Comparison of ENCODE assay signal across 8 cellular contexts in the genomic region with DNA sequence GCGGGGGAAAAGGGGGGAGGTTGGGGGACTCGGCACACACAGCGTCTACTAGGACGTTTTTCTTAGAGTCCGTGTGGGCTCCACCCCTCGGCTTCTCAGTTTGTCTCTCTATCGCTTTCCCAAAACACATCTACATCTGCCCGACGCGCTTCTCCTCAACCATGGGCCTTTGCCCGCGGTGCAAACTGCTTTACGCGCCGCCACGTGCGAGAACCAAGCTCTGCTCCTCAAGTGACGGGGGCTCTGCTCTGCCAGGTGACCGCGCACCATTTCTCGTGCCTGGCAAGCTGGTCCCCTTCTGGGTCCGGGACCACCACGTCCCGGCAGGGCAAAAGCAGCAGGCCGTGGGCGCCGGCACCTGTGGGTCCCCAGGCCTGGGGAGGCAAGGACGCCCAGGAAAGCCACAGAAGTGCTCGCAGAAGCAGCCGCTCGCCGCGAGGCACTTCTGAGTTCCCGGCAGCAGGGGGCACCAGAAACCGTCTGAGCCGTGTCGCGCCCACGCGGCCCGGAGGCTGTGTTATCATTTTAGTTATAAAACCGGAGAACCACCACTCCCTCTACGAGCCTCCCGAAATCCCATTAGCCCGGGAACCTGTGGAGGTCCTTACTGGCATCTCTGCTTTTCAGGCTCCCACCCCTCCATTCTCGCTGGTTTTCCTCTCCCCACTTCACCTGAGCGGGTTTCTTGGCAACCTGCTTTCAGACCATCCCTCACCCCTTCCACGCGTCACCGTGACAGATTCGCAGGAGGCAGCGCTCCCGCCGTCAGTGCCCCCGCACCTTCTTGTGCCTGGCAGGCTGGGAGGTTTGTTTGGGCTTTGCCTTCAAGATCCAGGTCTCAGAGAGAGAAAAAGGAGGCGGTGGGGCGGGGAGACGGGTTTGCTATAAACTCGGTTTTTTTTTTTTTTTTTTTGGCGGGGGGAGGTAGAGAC. TPM values are rescaled to one million over a fixed set of nuclear protein-coding genes. Genes with fewer than 3 reads are reported as not detected.
DNase-seq lines count a peak whose midpoint lies in the region; ATAC-seq and TF ChIP-seq lines count a peak whose summit lies in the region.

No MANE protein-coding gene starts in this region.

- peak overlapping the region; percentile 32 for H3K27ac Mint-ChIP-seq in activated CD8-positive, alpha-beta memory T cell treated with anti-CD3 and anti-CD28 coated beads, Interleukin-2, amount 10 ng/mL, durations not matched to agents 7 days and 5 days
- peak overlapping the region in 1 of 9 donors; percentile 5 for H3K27ac Mint-ChIP-seq in naive thymus-derived CD4-positive, alpha-beta T cell
- H3K27ac Mint-ChIP-seq in stimulated activated naive CD8-positive, alpha-beta T cell treated with anti-CD3 and anti-CD28 coated beads, Interleukin-15, amount 100 ng/mL, for 72 hours = no peak overlapping the region

- intact Hi-C loops in naive thymus-derived CD4-positive, alpha-beta T cell (cut with micrococcal nuclease) = loop anchor here (1.0 to 10.0 kb wide), 3 partner anchors 355 to 423 kb away; no protein-coding TSS in a partner anchor

- peak overlapping the region; percentile 38 to 70 (median 46) for H3K4me3 ChIP-seq in fibroblast of lung (replicated peaks in 1 of 4; ENCODE audit: control extremely low read depth in 1 of 4, insufficient read depth in 1 of 4, low read depth in 3 of 4, low read length in 4 of 4)
- no peak overlapping the region for H3K4me3 ChIP-seq in naive thymus-derived CD4-positive, alpha-beta T cell (ENCODE audit: low read length)

- CTCF ChIA-PET in activated CD8-positive, alpha-beta memory T cell treated with anti-CD3 and anti-CD28 coated beads, Interleukin-2, amount 10 ng/mL, durations not matched to agents 7 days and 5 days (lab: Charles Lee) = interaction anchor here (1.2 to 1.5 kb wide), 4 partner anchors 355 to 424 kb away, joined by 3 to 15 read pairs (median 4); no protein-coding TSS in a partner anchor
- CTCF ChIA-PET in naive thymus-derived CD4-positive, alpha-beta T cell (lab: Charles Lee) = no interaction called here

- no peaks in the 10 kb centered on the region for H3K36me3 ChIP-seq in fibroblast of lung (ENCODE audit: control insufficient read depth, insufficient read depth, low read length)
- H3K36me3 ChIP-seq in naive thymus-derived CD4-positive, alpha-beta T cell (ENCODE audit: control insufficient read depth in 2 of 3, insufficient read depth in 3 of 3, low read length in 3 of 3) = no peaks in the 10 kb centered on the region

- peak; percentile 69 for ATAC-seq in HG02870 (IDR thresholded peaks at IDR 0.05; ENCODE audit: unreplicated experiment)
- peak; percentile 81 for ATAC-seq in activated CD8-positive, alpha-beta memory T cell treated with anti-CD3 and anti-CD28 coated beads, Interleukin-2, amount 10 ng/mL, durations not matched to agents 7 days and 5 days
- no peak for ATAC-seq in naive thymus-derived CD4-positive, alpha-beta T cell
- ATAC-seq in stimulated activated naive CD8-positive, alpha-beta T cell treated with anti-CD3 and anti-CD28 coated beads, Interleukin-15, amount 100 ng/mL, for 72 hours = peak; percentile 57

- no peaks in the 10 kb centered on the region for H3K36me3 Mint-ChIP-seq in activated CD8-positive, alpha-beta memory T cell treated with anti-CD3 and anti-CD28 coated beads, Interleukin-2, amount 10 ng/mL, durations not matched to agents 7 days and 5 days
- H3K36me3 Mint-ChIP-seq in naive thymus-derived CD4-positive, alpha-beta T cell = peaks cover 0 to 4% (median 0%) of the 10 kb centered on the region in 5 donors

- peak overlapping the region; percentile 65 for H2AFZ ChIP-seq in fibroblast of lung (ENCODE audit: low read length)

- POLR2A ChIA-PET in naive thymus-derived CD4-positive, alpha-beta T cell (lab: Charles Lee) = no interaction called here

- H3K79me2 ChIP-seq in fibroblast of lung (ENCODE audit: control insufficient read depth, insufficient read depth, low read length) = peaks cover 16% of the 10 kb centered on the region

- peaks cover 90% of the 10 kb centered on the region for H3K27me3 Mint-ChIP-seq in activated CD8-positive, alpha-beta memory T cell treated with anti-CD3 and anti-CD28 coated beads, Interleukin-2, amount 10 ng/mL, durations not matched to agents 7 days and 5 days
- H3K27me3 Mint-ChIP-seq in naive thymus-derived CD4-positive, alpha-beta T cell = peaks cover 76 to 89% (median 81%) of the 10 kb centered on the region in 5 donors
- H3K27me3 Mint-ChIP-seq in stimulated activated naive CD8-positive, alpha-beta T cell treated with anti-CD3 and anti-CD28 coated beads, Interleukin-15, amount 100 ng/mL, for 72 hours = peaks cover 100% of the 10 kb centered on the region

- H3K9me3 Mint-ChIP-seq in activated CD8-positive, alpha-beta memory T cell treated with anti-CD3 and anti-CD28 coated beads, Interleukin-2, amount 10 ng/mL, durations not matched to agents 7 days and 5 days (ENCODE audit: low read depth) = no peaks in the 10 kb centered on the region
- peaks cover 0 to 9% (median 0%) of the 10 kb centered on the region in 11 donors for H3K9me3 Mint-ChIP-seq in naive thymus-derived CD4-positive, alpha-beta T cell
- no peaks in the 10 kb centered on the region for H3K9me3 Mint-ChIP-seq in stimulated activated naive CD8-positive, alpha-beta T cell treated with anti-CD3 and anti-CD28 coated beads, Interleukin-15, amount 100 ng/mL, for 72 hours

- peaks cover 35% of the 10 kb centered on the region for H3K4me1 Mint-ChIP-seq in activated CD8-positive, alpha-beta memory T cell treated with anti-CD3 and anti-CD28 coated beads, Interleukin-2, amount 10 ng/mL, durations not matched to agents 7 days and 5 days
- H3K4me1 Mint-ChIP-seq in naive thymus-derived CD4-positive, alpha-beta T cell = peaks cover 14 to 34% (median 29%) of the 10 kb centered on the region in 7 donors
- H3K4me1 Mint-ChIP-seq in stimulated activated naive CD8-positive, alpha-beta T cell treated with anti-CD3 and anti-CD28 coated beads, Interleukin-15, amount 100 ng/mL, for 72 hours = peaks cover 49% of the 10 kb centered on the region

- no peaks in the 10 kb centered on the region for H3K27me3 ChIP-seq in fibroblast of lung (ENCODE audit: control insufficient read depth, insufficient read depth, low read length)
- H3K27me3 ChIP-seq in naive thymus-derived CD4-positive, alpha-beta T cell (ENCODE audit: control insufficient read depth in 2 of 2, insufficient read depth in 2 of 2, low read length in 2 of 2) = peaks cover 5 to 12% of the 10 kb centered on the region in 2 donors

- H3K4me1 ChIP-seq in fibroblast of lung (ENCODE audit: control insufficient read depth, extremely low read depth, insufficient read depth, low read length) = peaks cover 3% of the 10 kb centered on the region
- H3K4me1 ChIP-seq in naive thymus-derived CD4-positive, alpha-beta T cell (ENCODE audit: control insufficient read depth in 2 of 2, insufficient read depth in 2 of 2, low read length in 2 of 2) = peaks cover 0 to 4% of the 10 kb centered on the region in 2 donors

- DNase-seq in SIG-M5 treated with dmso at 0.1 percent for 504 hours (lab: John Stamatoyannopoulos, UW; ENCODE audit: unreplicated experiment) (peak; percentile 44), SIG-M5 (lab: John Stamatoyannopoulos, UW) (no peak), NCI-H226 (peak; percentile 61), fibroblast of lung (ENCODE audit: low read depth in 2 of 2) (peak; percentile 71 to 74)
- peak; percentile 78 for DNase-seq in activated CD8-positive, alpha-beta memory T cell treated with anti-CD3 and anti-CD28 coated beads, Interleukin-2, amount 10 ng/mL, durations not matched to agents 7 days and 5 days
- DNase-seq in naive thymus-derived CD4-positive, alpha-beta T cell = peak in 5 of 9 donors; percentile 5 to 74 (median 8)
- peak; percentile 74 to 79 for DNase-seq in stimulated activated naive CD8-positive, alpha-beta T cell treated with anti-CD3 and anti-CD28 coated beads, Interleukin-15, amount 100 ng/mL, for 72 hours

- H3K4me2 ChIP-seq in fibroblast of lung (ENCODE audit: extremely low read depth, insufficient read depth, low read length) = peak overlapping the region; percentile 55

- H3K27ac ChIP-seq in fibroblast of lung (ENCODE audit: insufficient read depth, low read length) = peak overlapping the region; percentile 78
- no peak overlapping the region for H3K27ac ChIP-seq in naive thymus-derived CD4-positive, alpha-beta T cell (ENCODE audit: low read depth, low read length)

- H3K4me3 Mint-ChIP-seq in activated CD8-positive, alpha-beta memory T cell treated with anti-CD3 and anti-CD28 coated beads, Interleukin-2, amount 10 ng/mL, durations not matched to agents 7 days and 5 days = peak overlapping the region; percentile 43
- H3K4me3 Mint-ChIP-seq in naive thymus-derived CD4-positive, alpha-beta T cell = peak overlapping the region; percentile 47 to 80 (median 68)
- H3K4me3 Mint-ChIP-seq in stimulated activated naive CD8-positive, alpha-beta T cell treated with anti-CD3 and anti-CD28 coated beads, Interleukin-15, amount 100 ng/mL, for 72 hours = peak overlapping the region; percentile 66 to 74

- no peaks in the 10 kb centered on the region for H4K20me1 ChIP-seq in fibroblast of lung (ENCODE audit: control insufficient read depth, extremely low read depth, insufficient read depth, low read length)

- peak; percentile 62 to 84 for TF ChIP-seq CTCF in fibroblast of lung (conservative IDR thresholded peaks at IDR 0.05 in 1 of 2, IDR thresholded peaks at IDR 0.05 in 1 of 2; ENCODE audit: low read depth in 1 of 2, low read length in 2 of 2)

- H3K9ac ChIP-seq in fibroblast of lung (ENCODE audit: insufficient read depth, low read length) = peak overlapping the region; percentile 56

- H3K9me3 ChIP-seq in fibroblast of lung (ENCODE audit: control insufficient read depth, insufficient read depth, low read depth, low read length) = no peaks in the 10 kb centered on the region
- H3K9me3 ChIP-seq in naive thymus-derived CD4-positive, alpha-beta T cell (ENCODE audit: control insufficient read depth in 2 of 3, low read length in 3 of 3) = no peaks in the 10 kb centered on the region

RNA-seq across cellular contexts. Expression of a gene that starts 2.5 kb away (rescaled TPM):
- not detected for total RNA-seq in activated CD8-positive, alpha-beta memory T cell treated with anti-CD3 and anti-CD28 coated beads, Interleukin-2, amount 10 ng/mL, durations not matched to agents 7 days and 5 days
- 0.51 and 0.83 TPM in 2 replicates for total RNA-seq in fibroblast of lung
- 0.32 and 2.2 TPM in 2 replicates for polyA plus RNA-seq in fibroblast of lung
- 0.47 and 2.3 TPM in 2 replicates for polyA plus RNA-seq in fibroblast of lung (2012)
- polyA minus RNA-seq in fibroblast of lung (ENCODE audit: low replicate concordance) = 0.39 and 1.1 TPM in 2 replicates
- total RNA-seq in naive thymus-derived CD4-positive, alpha-beta T cell = not detected
- polyA plus RNA-seq in naive thymus-derived CD4-positive, alpha-beta T cell = not detected
